In genomic region chr7:75623390-75624133, GRCh38 we compare ENCODE assay signal across 9 cellular contexts.
DNase-seq lines count a peak whose midpoint lies in the region; ATAC-seq and TF ChIP-seq lines count a peak whose summit lies in the region.
"Had no signal": no experiment of that assay in that cellular context is flagged by ENCODE, and none has a peak within 500 bp of the region (broad histone marks: within the 10 kb centered on the region; RNA-seq: fewer than 3 reads in every experiment).

No MANE protein-coding gene starts in this region.

- H3K36me3 ChIP-seq in mesendoderm (ENCODE audit: control insufficient read depth, insufficient read depth, low read length) = no peaks in the 10 kb centered on the region
- no peaks in the 10 kb centered on the region for H3K36me3 ChIP-seq in thyroid gland

- no peak overlapping the region for H3K4me3 Mint-ChIP-seq in T-helper 2 cell treated with Interferon-gamma antibody and Interleukin-4, amounts not matched to agents 5 μg/mL and 100 μg/mL, for 36 hours
- peak overlapping the region; percentile 57 for H3K4me3 Mint-ChIP-seq in chondrocyte (ENCODE audit: unreplicated experiment)

- H3K9me3 ChIP-seq in thyroid gland = no peaks in the 10 kb centered on the region
- H3K9me3 ChIP-seq: body of pancreas had no signal

- H3K4ac ChIP-seq in mesendoderm (ENCODE audit: low read depth, low read length) = no peak overlapping the region

- no peak overlapping the region for H4K8ac ChIP-seq in mesendoderm (ENCODE audit: low read depth, low read length)

- H3K27me3 ChIP-seq in mesendoderm (ENCODE audit: insufficient read depth, low read length, poor library complexity) = no peaks in the 10 kb centered on the region
- no peaks in the 10 kb centered on the region for H3K27me3 ChIP-seq in thyroid gland
- H3K27me3 ChIP-seq: body of pancreas had no signal

- no peak overlapping the region for H2BK5ac ChIP-seq in mesendoderm (ENCODE audit: low read length)

- H3K9me3 Mint-ChIP-seq in T-helper 2 cell treated with Interferon-gamma antibody and Interleukin-4, amounts not matched to agents 5 μg/mL and 100 μg/mL, for 36 hours = peaks cover 18% of the 10 kb centered on the region
- peaks cover 9% of the 10 kb centered on the region for H3K9me3 Mint-ChIP-seq in chondrocyte (ENCODE audit: low read depth)

- H2BK15ac ChIP-seq in mesendoderm (replicated peaks; ENCODE audit: low read depth) = no peak overlapping the region

- H3K79me2 ChIP-seq in mesendoderm (ENCODE audit: control insufficient read depth, insufficient read depth, low read length) = peaks cover 1% of the 10 kb centered on the region

- H3K4me1 ChIP-seq in mesendoderm (ENCODE audit: control insufficient read depth, low read depth, low read length) (no peaks in the 10 kb centered on the region), thyroid gland (peaks cover 51 to 58% of the 10 kb centered on the region in 2 donors)
- H3K4me1 ChIP-seq: body of pancreas had no signal

- H3K79me1 ChIP-seq in mesendoderm (ENCODE audit: low read length) = peaks cover 7% of the 10 kb centered on the region

- TF ChIP-seq POLR2A in thyroid gland (IDR thresholded peaks at IDR 0.05) = peak in 1 of 2 donors; percentile 24

- intact Hi-C loops in thyroid gland (cut with DNase I) = no loop called here

- no peak for DNase-seq in T-helper 2 cell treated with Interferon-gamma antibody and Interleukin-4, amounts not matched to agents 5 μg/mL and 100 μg/mL, for 36 hours (ENCODE audit: low spot score)
- no peak for DNase-seq in T-helper 2 cell
- DNase-seq in chondrocyte (ENCODE audit: low spot score) = no peak
- peak; percentile 64 for DNase-seq in mesendoderm
- peak; percentile 96 to 97 for DNase-seq in thyroid gland
- no peak for DNase-seq in NCI-H1105 treated with DMSO at 0.1 percent for 48 hours (lab: John Stamatoyannopoulos, UW)

- no peaks in the 10 kb centered on the region for H3K27me3 Mint-ChIP-seq in T-helper 2 cell treated with Interferon-gamma antibody and Interleukin-4, amounts not matched to agents 5 μg/mL and 100 μg/mL, for 36 hours (ENCODE audit: low read depth)
- no peaks in the 10 kb centered on the region for H3K27me3 Mint-ChIP-seq in chondrocyte (ENCODE audit: low read depth)

- H3K4me3 ChIP-seq in mesendoderm (ENCODE audit: low read length) (no peak overlapping the region), thyroid gland (replicated peaks in 1 of 3) (no peak overlapping the region)
- H3K4me3 ChIP-seq: body of pancreas had no signal

- ATAC-seq in HG02642 (IDR thresholded peaks at IDR 0.05; ENCODE audit: poor library complexity, unreplicated experiment) (no peak), HG03354 (IDR thresholded peaks at IDR 0.05; ENCODE audit: poor library complexity, severe bottlenecking, unreplicated experiment) (no peak)

- H3K18ac ChIP-seq in mesendoderm (ENCODE audit: low read length) = no peak overlapping the region

- H4K5ac ChIP-seq in mesendoderm (ENCODE audit: low read length) = no peak overlapping the region

- peak overlapping the region; percentile 47 for H3K27ac ChIP-seq in mesendoderm (ENCODE audit: low read depth, low read length)
- peak overlapping the region; percentile 62 to 74 (median 69) for H3K27ac ChIP-seq in thyroid gland
- H3K27ac ChIP-seq: body of pancreas had no signal

- H3K36me3 Mint-ChIP-seq in T-helper 2 cell treated with Interferon-gamma antibody and Interleukin-4, amounts not matched to agents 5 μg/mL and 100 μg/mL, for 36 hours (ENCODE audit: low read depth) = peaks cover 4% of the 10 kb centered on the region
- H3K36me3 Mint-ChIP-seq in chondrocyte (ENCODE audit: low read depth) = peaks cover 10% of the 10 kb centered on the region

- H2AK5ac ChIP-seq in mesendoderm (ENCODE audit: low read length) = no peak overlapping the region

- peak overlapping the region; percentile 41 for H3K27ac Mint-ChIP-seq in T-helper 2 cell treated with Interferon-gamma antibody and Interleukin-4, amounts not matched to agents 5 μg/mL and 100 μg/mL, for 36 hours
- peak overlapping the region; percentile 97 for H3K27ac Mint-ChIP-seq in chondrocyte (ENCODE audit: unreplicated experiment)

- no peak overlapping the region for H2BK120ac ChIP-seq in mesendoderm (ENCODE audit: low read depth, low read length)

- H3K23ac ChIP-seq in mesendoderm (ENCODE audit: low read length) = no peak overlapping the region

- H3K4me2 ChIP-seq in mesendoderm (ENCODE audit: low read length) = no peak overlapping the region

- H3K9ac ChIP-seq in mesendoderm (ENCODE audit: low read length) = no peak overlapping the region

- TF ChIP-seq CTCF in chondrocyte (IDR thresholded peaks at IDR 0.05) = no peak
- TF ChIP-seq CTCF in thyroid gland (IDR thresholded peaks at IDR 0.05) = no peak

- H3K4me1 Mint-ChIP-seq in T-helper 2 cell treated with Interferon-gamma antibody and Interleukin-4, amounts not matched to agents 5 μg/mL and 100 μg/mL, for 36 hours (ENCODE audit: low read depth) = peaks cover 10% of the 10 kb centered on the region
- peaks cover 34% of the 10 kb centered on the region for H3K4me1 Mint-ChIP-seq in chondrocyte (ENCODE audit: low read depth)

- peak overlapping the region; percentile 57 for H3K56ac ChIP-seq in mesendoderm (ENCODE audit: low read length)

- WGBS in mesendoderm (ENCODE audit: extremely low coverage, insufficient coverage, low lambda C conversion rate) = no CpG with 5 or more reads among the region's 16 CpGs
- 49 to 60% methylated on average over 16 of the region's 16 CpGs for WGBS in thyroid gland, 2 donors

Comparison
In these comparisons a context has a peak if more than half of its experiments do, and no peak if none do; other contexts are left out.
1. DNase-seq: peak in mesendoderm (single experiment) and thyroid gland (2 of 2); none in T-helper 2 cell treated with Interferon-gamma antibody and Interleukin-4, amounts not matched to agents 5 μg/mL and 100 μg/mL, for 36 hours (single experiment), T-helper 2 cell (0 of 5), chondrocyte (single experiment) and NCI-H1105 treated with DMSO at 0.1 percent for 48 hours (single experiment).